In the genomic region with DNA sequence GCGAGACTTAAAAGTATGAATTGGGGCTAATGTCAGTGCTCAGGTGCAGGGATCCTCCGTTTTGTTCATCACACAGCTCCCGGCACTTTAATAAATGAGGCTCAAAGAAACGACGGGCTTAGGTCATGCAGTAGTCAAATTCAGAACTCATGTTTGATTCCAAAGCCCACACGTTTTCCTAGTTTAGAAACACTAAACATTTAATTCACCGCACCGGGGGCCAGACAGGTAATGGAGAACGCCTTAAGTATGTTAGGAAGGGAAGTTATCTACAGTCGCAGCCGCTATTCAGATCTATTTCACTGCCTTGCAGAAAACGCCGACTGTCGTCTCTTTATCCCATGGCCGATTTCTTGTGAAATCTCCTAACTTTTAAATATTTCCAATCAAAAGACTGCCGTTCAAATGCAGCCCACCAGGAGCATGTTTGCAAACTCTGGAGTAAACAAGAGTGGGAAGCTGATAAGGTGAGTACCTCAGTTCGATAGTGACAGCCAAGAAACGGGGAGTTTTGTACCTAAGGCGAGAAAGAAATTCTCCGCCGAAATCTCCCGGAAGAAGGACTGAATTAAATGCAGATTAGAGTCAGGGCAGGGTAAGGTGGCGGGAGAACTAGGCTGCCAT, we compare ENCODE assay signal across 8 cellular contexts. TPM values are rescaled to one million over a fixed set of nuclear protein-coding genes. Genes with fewer than 3 reads are reported as not detected.
A peak's percentile ranks its signal among the peaks of the same experiment; 100 is the strongest.
DNase-seq lines count a peak whose midpoint lies in the region; ATAC-seq and TF ChIP-seq lines count a peak whose summit lies in the region.

No MANE protein-coding gene starts in this region.

- intact Hi-C loops in MCF 10A (cut with micrococcal nuclease): no loop called here

- H3K4me3 Mint-ChIP-seq in MCF 10A (ENCODE audit: unreplicated experiment) (peak overlapping the region; percentile 98), mesothelial cell of epicardium (peak overlapping the region; percentile 96)

- peaks cover 5% of the 10 kb centered on the region for H3K4me1 ChIP-seq in ACC112 (ENCODE audit: control insufficient read depth, insufficient read depth, low read length, unreplicated experiment)

- BruUV-seq in MCF 10A (replicated peaks; lab: Mats Ljungman, UMichigan): TSS peak; percentile 97

- DNase-seq in MCF 10A (ENCODE audit: unreplicated experiment): peak; percentile 0
- no peak for DNase-seq in mesothelial cell of epicardium (ENCODE audit: low spot score in 2 of 2, unreplicated experiment in 2 of 2)
- DNase-seq in NCI-H1417 treated with DMSO at 0.1 percent for 48 hours (lab: John Stamatoyannopoulos, UW): no peak
- no peak for DNase-seq in cerebellar nuclear complex (lab: John Stamatoyannopoulos, UW)
- no peak for DNase-seq in NCI-H345 treated with DMSO at 0.1 percent for 48 hours (lab: John Stamatoyannopoulos, UW; ENCODE audit: unreplicated experiment)
- no peak for DNase-seq in DMS53 (lab: John Stamatoyannopoulos, UW)

- TF ChIP-seq CTCF in MCF 10A (IDR thresholded peaks at IDR 0.05; ENCODE audit: unreplicated experiment): no peak
- no peak for TF ChIP-seq CTCF in mesothelial cell of epicardium (IDR thresholded peaks at IDR 0.05; ENCODE audit: unreplicated experiment)

- H3K79me2 ChIP-seq in ACC112 (ENCODE audit: control insufficient read depth, insufficient read depth, low read length, unreplicated experiment): no peaks in the 10 kb centered on the region

- CTCF ChIA-PET in MCF 10A (lab: Yijun Ruan, JAX): interaction anchor here (0.7 to 0.8 kb wide), 2 partner anchors 14 to 48 kb away, joined by 3 read pairs; no protein-coding TSS in a partner anchor

- H3K4me3 ChIP-seq in ACC112 (ENCODE audit: low read depth, low read length): peak overlapping the region; percentile 95

- H3K27ac Mint-ChIP-seq in MCF 10A (ENCODE audit: low read depth, unreplicated experiment) (peak overlapping the region; percentile 98), mesothelial cell of epicardium (peak overlapping the region; percentile 99)

- H2AFZ ChIP-seq in ACC112 (ENCODE audit: low read length, unreplicated experiment): peak overlapping the region; percentile 100

- H3K9me3 Mint-ChIP-seq in MCF 10A (ENCODE audit: unreplicated experiment) (no peaks in the 10 kb centered on the region), mesothelial cell of epicardium (no peaks in the 10 kb centered on the region)

- peak; percentile 20 for ATAC-seq in HG03558 (IDR thresholded peaks at IDR 0.05; ENCODE audit: extremely low read depth, unreplicated experiment)

- peaks cover 6% of the 10 kb centered on the region; the same call in 1 of the 2 replicates for H3K27me3 ChIP-seq in ACC112 (ENCODE audit: insufficient read depth, low read length)

- H3K4me1 Mint-ChIP-seq in MCF 10A (ENCODE audit: insufficient read depth, unreplicated experiment): no peaks in the 10 kb centered on the region
- H3K4me1 Mint-ChIP-seq in mesothelial cell of epicardium: peaks cover 10% of the 10 kb centered on the region

- POLR2A ChIA-PET in MCF 10A (lab: Yijun Ruan, JAX): interaction anchor here (0.6 to 2.3 kb wide), 12 partner anchors 11 to 453 kb away, joined by 3 to 9 read pairs (median 4); partner anchors contain the start of genes ADPGK and ARIH1

- no peaks in the 10 kb centered on the region for H3K36me3 Mint-ChIP-seq in MCF 10A (ENCODE audit: insufficient read depth, unreplicated experiment)
- H3K36me3 Mint-ChIP-seq in mesothelial cell of epicardium: no peaks in the 10 kb centered on the region

- no peaks in the 10 kb centered on the region for H3K27me3 Mint-ChIP-seq in MCF 10A (ENCODE audit: insufficient read depth, unreplicated experiment)
- peaks cover 9% of the 10 kb centered on the region for H3K27me3 Mint-ChIP-seq in mesothelial cell of epicardium (ENCODE audit: low read depth)

- H3K36me3 ChIP-seq in ACC112 (ENCODE audit: insufficient read depth, low read length): no peaks in the 10 kb centered on the region

- peak overlapping the region; percentile 76 for H3K27ac ChIP-seq in ACC112 (ENCODE audit: low read depth, low read length)

RNA-seq across cellular contexts. Expression of gene HIGD2B, which starts 0.6 kb away (rescaled TPM):
- total RNA-seq in MCF 10A (2022): not detected in 2 replicates
- total RNA-seq in mesothelial cell of epicardium: not detected in 3 replicates

RNA-seq across cellular contexts. Expression of gene BBS4, which starts 0.6 kb away (rescaled TPM):
- total RNA-seq in MCF 10A (2022): 17.3 and 18.9 TPM in 2 replicates
- 27.8 to 33.5 TPM (median 32.9 TPM) in 3 replicates for total RNA-seq in mesothelial cell of epicardium

RNA-seq across cellular contexts. Expression of gene GOLGA6B, which starts 30.9 kb away (rescaled TPM):
- total RNA-seq in MCF 10A (2022) (not detected in 2 replicates), mesothelial cell of epicardium (0.18 to 0.57 TPM in 2 of 3 replicates, not detected in the other)
